ENCODE assay signal across 8 cellular contexts in genomic region chr10:70146489-70147488, GRCh38. TPM values are rescaled to one million over a fixed set of nuclear protein-coding genes. Genes with fewer than 3 reads are reported as not detected.
DNase-seq lines count a peak whose midpoint lies in the region; ATAC-seq, FAIRE-seq and TF ChIP-seq lines count a peak whose summit lies in the region.

Gene TYSND1, minus strand, starts transcription at chr10:70146700. Its CDS starts 114 bp downstream, at chr10:70146586.

- DNase-seq in H54 (ENCODE audit: insufficient read length, low spot score) (peak; percentile 100), LoVo (ENCODE audit: low spot score) (peak; percentile 98), RWPE2 (ENCODE audit: low spot score) (peak; percentile 97), fibroblast of peridontal ligament (ENCODE audit: extremely low read depth) (peak; percentile 98), natural killer cell (peak; percentile 88)
- DNase-seq in activated T-helper 2 cell treated with anti-CD3 and anti-CD28 coated beads, Interferon-gamma antibody, Interleukin-2, Interleukin-4, amounts not matched to agents 10 μg/mL and 5 μg/mL and 100 μg/mL, durations not matched to agents 14 hours and 24 hours and 36 hours (ENCODE audit: low spot score) = peak; percentile 92
- peak; percentile 93 for DNase-seq in stimulated activated naive CD4-positive, alpha-beta T cell treated with Interleukin-2 at 50 U/mL for 16 hours (lab: John Stamatoyannopoulos, UW)

- peaks cover 3% of the 10 kb centered on the region for H3K36me3 ChIP-seq in ES-I3 (ENCODE audit: insufficient read depth, low read length)
- H3K36me3 ChIP-seq in RWPE2 (ENCODE audit: low read depth) = peaks cover 31% of the 10 kb centered on the region

- intact Hi-C loops in activated T-helper 2 cell treated with anti-CD3 and anti-CD28 coated beads, Interferon-gamma antibody, Interleukin-2, Interleukin-4, amounts not matched to agents 10 μg/mL and 5 μg/mL and 100 μg/mL, durations not matched to agents 14 hours and 24 hours and 36 hours (cut with micrococcal nuclease) = loop anchor here (1.0 to 10.0 kb wide), 5 partner anchors 16 to 86 kb away; partner anchors contain the start of genes PPA1 and SAR1A
- intact Hi-C loops in natural killer cell (cut with micrococcal nuclease) = loop anchor here (1.0 to 2.0 kb wide), 2 partner anchors 16 to 24 kb away; partner anchors contain the start of gene SAR1A

- ATAC-seq in RWPE2 (ENCODE audit: low read depth) (peak; percentile 82), natural killer cell (peak; percentile 83 to 94 (median 84))

- H3K4me1 ChIP-seq in ES-I3 (ENCODE audit: insufficient read depth, low read length) (no peaks in the 10 kb centered on the region; the same call in 1 of the 2 replicates), RWPE2 (ENCODE audit: insufficient read depth, poor library complexity, severe bottlenecking) (peaks cover 15% of the 10 kb centered on the region)

- H3K4me3 Mint-ChIP-seq in activated T-helper 2 cell treated with anti-CD3 and anti-CD28 coated beads, Interferon-gamma antibody, Interleukin-2, Interleukin-4, amounts not matched to agents 10 μg/mL and 5 μg/mL and 100 μg/mL, durations not matched to agents 14 hours and 24 hours and 36 hours (ENCODE audit: low read depth) = peak within 1 kb of the TSS; percentile 92
- H3K4me3 Mint-ChIP-seq in natural killer cell = peak within 1 kb of the TSS; percentile 92

- peak within 1 kb of the TSS; percentile 63 for H3K4me3 ChIP-seq in RWPE2 (ENCODE audit: severe bottlenecking)

- peak within 1 kb of the TSS; percentile 85 for H3K27ac ChIP-seq in RWPE2 (ENCODE audit: poor library complexity, severe bottlenecking)

- no peaks in the 10 kb centered on the region for H3K9me3 Mint-ChIP-seq in activated T-helper 2 cell treated with anti-CD3 and anti-CD28 coated beads, Interferon-gamma antibody, Interleukin-2, Interleukin-4, amounts not matched to agents 10 μg/mL and 5 μg/mL and 100 μg/mL, durations not matched to agents 14 hours and 24 hours and 36 hours
- H3K9me3 Mint-ChIP-seq in natural killer cell = no peaks in the 10 kb centered on the region

- H3K9ac ChIP-seq in ES-I3 (ENCODE audit: low read depth, low read length) = peak within 1 kb of the TSS; percentile 64

- no peaks in the 10 kb centered on the region for H3K27me3 ChIP-seq in RWPE2 (ENCODE audit: insufficient read depth, poor library complexity, severe bottlenecking)

- no peaks in the 10 kb centered on the region for H3K9me3 ChIP-seq in ES-I3 (ENCODE audit: control insufficient read depth, insufficient read depth, low read length)
- H3K9me3 ChIP-seq in RWPE2 (ENCODE audit: severe bottlenecking) = no peaks in the 10 kb centered on the region

- peaks cover 16% of the 10 kb centered on the region for H3K4me1 Mint-ChIP-seq in activated T-helper 2 cell treated with anti-CD3 and anti-CD28 coated beads, Interferon-gamma antibody, Interleukin-2, Interleukin-4, amounts not matched to agents 10 μg/mL and 5 μg/mL and 100 μg/mL, durations not matched to agents 14 hours and 24 hours and 36 hours (ENCODE audit: low read depth)
- H3K4me1 Mint-ChIP-seq in natural killer cell = peaks cover 32 to 39% of the 10 kb centered on the region in 2 donors

- peak; percentile 58 for TF ChIP-seq POLR2A in H54 (IDR thresholded peaks at IDR 0.05; ENCODE audit: low read depth, low read length)

- FAIRE-seq in H54 (lab: Jason Lieb, UNC) = peak; percentile 98

- no peaks in the 10 kb centered on the region for H3K27me3 Mint-ChIP-seq in activated T-helper 2 cell treated with anti-CD3 and anti-CD28 coated beads, Interferon-gamma antibody, Interleukin-2, Interleukin-4, amounts not matched to agents 10 μg/mL and 5 μg/mL and 100 μg/mL, durations not matched to agents 14 hours and 24 hours and 36 hours (ENCODE audit: low read depth)
- H3K27me3 Mint-ChIP-seq in natural killer cell (ENCODE audit: low read depth in 2 of 2) = no peaks in the 10 kb centered on the region

- TF ChIP-seq CTCF in RWPE2 (IDR thresholded peaks at IDR 0.05; ENCODE audit: poor library complexity, severe bottlenecking) = peak; percentile 86
- TF ChIP-seq CTCF in natural killer cell (IDR thresholded peaks at IDR 0.05) = peak; percentile 60

- H3K27ac Mint-ChIP-seq in activated T-helper 2 cell treated with anti-CD3 and anti-CD28 coated beads, Interferon-gamma antibody, Interleukin-2, Interleukin-4, amounts not matched to agents 10 μg/mL and 5 μg/mL and 100 μg/mL, durations not matched to agents 14 hours and 24 hours and 36 hours = peak within 1 kb of the TSS; percentile 97
- peak within 1 kb of the TSS; percentile 90 for H3K27ac Mint-ChIP-seq in natural killer cell

- H3K36me3 Mint-ChIP-seq in activated T-helper 2 cell treated with anti-CD3 and anti-CD28 coated beads, Interferon-gamma antibody, Interleukin-2, Interleukin-4, amounts not matched to agents 10 μg/mL and 5 μg/mL and 100 μg/mL, durations not matched to agents 14 hours and 24 hours and 36 hours (ENCODE audit: low read depth) = peaks cover 28% of the 10 kb centered on the region
- H3K36me3 Mint-ChIP-seq in natural killer cell = peaks cover 5% of the 10 kb centered on the region

RNA-seq across cellular contexts. Expression of gene TYSND1, which starts in this region (rescaled TPM):
- total RNA-seq in activated T-helper 2 cell treated with anti-CD3 and anti-CD28 coated beads, Interferon-gamma antibody, Interleukin-2, Interleukin-4, amounts not matched to agents 10 μg/mL and 5 μg/mL and 100 μg/mL, durations not matched to agents 14 hours and 24 hours and 36 hours = 12.5 and 13.6 TPM in 2 replicates
- 10 to 100 TPM; 12.0 to 17.9 (median 12.4) TPM for total RNA-seq in natural killer cell

Comparison
In these comparisons a context has a peak if more than half of its experiments do, and no peak if none do; other contexts are left out.
1. Peak in every context shown above with its lines: DNase-seq, ATAC-seq, H3K4me3 ChIP-seq and H3K27ac ChIP-seq.